1 cellular context compared by ENCODE assay signal in the genomic region with DNA sequence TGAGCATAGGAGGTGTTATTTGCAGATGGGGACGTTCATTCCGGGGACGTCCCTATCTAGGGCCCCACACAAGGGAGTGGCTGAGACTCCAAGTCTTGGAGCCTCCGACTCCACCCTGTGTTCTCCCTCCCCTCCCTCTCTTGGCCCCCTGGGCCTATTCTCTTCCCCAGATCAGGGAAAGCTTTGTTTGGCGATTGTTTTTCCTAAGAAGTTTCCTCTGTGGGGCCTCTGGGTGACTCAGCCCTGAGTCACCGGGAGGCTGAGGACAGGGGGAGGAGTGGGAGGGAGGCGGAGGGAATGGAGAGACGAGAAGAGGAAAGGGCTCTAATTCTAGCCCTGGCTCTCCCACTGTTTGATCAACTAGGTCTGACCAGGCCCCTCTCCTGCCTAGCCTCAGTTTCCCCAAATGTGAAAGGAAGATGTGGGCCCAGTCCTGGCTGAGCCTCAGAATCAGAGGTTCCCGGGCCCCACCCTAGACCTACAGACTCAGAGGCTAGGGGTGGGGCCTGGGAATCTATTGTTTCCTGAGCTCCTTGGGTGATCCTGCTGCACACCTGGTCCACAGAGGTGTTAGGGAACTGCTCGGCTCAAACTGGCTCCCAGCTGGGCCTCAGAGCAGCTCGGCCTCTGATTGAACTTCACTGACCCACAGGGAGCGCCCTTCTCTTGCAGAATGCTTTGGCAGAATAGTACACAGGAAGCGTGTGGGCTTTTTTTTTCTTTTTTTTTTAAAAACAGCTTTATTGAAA.
TF ChIP-seq lines count a peak whose summit lies in the region.

No MANE protein-coding gene starts in this region.

TF ChIP-seq in HepG2, 621 proteins besides CTCF, POLR2A, EP300 and RAD21 (continued from another document and continues in another):
- TF ChIP-seq, protein P1, sequence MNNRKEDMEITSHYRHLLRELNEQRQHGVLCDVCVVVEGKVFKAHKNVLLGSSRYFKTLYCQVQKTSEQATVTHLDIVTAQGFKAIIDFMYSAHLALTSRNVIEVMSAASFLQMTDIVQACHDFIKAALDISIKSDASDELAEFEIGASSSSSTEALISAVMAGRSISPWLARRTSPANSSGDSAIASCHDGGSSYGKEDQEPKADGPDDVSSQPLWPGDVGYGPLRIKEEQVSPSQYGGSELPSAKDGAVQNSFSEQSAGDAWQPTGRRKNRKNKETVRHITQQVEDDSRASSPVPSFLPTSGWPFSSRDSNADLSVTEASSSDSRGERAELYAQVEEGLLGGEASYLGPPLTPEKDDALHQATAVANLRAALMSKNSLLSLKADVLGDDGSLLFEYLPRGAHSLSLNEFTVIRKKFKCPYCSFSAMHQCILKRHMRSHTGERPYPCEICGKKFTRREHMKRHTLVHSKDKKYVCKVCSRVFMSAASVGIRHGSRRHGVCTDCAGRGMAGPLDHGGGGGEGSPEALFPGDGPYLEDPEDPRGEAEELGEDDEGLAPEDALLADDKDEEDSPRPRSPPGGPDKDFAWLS (CRISPR knock-in tag; IDR thresholded peaks at IDR 0.05; ENCODE audit: borderline replicate concordance) = no peak
- TF ChIP-seq, protein P2, sequence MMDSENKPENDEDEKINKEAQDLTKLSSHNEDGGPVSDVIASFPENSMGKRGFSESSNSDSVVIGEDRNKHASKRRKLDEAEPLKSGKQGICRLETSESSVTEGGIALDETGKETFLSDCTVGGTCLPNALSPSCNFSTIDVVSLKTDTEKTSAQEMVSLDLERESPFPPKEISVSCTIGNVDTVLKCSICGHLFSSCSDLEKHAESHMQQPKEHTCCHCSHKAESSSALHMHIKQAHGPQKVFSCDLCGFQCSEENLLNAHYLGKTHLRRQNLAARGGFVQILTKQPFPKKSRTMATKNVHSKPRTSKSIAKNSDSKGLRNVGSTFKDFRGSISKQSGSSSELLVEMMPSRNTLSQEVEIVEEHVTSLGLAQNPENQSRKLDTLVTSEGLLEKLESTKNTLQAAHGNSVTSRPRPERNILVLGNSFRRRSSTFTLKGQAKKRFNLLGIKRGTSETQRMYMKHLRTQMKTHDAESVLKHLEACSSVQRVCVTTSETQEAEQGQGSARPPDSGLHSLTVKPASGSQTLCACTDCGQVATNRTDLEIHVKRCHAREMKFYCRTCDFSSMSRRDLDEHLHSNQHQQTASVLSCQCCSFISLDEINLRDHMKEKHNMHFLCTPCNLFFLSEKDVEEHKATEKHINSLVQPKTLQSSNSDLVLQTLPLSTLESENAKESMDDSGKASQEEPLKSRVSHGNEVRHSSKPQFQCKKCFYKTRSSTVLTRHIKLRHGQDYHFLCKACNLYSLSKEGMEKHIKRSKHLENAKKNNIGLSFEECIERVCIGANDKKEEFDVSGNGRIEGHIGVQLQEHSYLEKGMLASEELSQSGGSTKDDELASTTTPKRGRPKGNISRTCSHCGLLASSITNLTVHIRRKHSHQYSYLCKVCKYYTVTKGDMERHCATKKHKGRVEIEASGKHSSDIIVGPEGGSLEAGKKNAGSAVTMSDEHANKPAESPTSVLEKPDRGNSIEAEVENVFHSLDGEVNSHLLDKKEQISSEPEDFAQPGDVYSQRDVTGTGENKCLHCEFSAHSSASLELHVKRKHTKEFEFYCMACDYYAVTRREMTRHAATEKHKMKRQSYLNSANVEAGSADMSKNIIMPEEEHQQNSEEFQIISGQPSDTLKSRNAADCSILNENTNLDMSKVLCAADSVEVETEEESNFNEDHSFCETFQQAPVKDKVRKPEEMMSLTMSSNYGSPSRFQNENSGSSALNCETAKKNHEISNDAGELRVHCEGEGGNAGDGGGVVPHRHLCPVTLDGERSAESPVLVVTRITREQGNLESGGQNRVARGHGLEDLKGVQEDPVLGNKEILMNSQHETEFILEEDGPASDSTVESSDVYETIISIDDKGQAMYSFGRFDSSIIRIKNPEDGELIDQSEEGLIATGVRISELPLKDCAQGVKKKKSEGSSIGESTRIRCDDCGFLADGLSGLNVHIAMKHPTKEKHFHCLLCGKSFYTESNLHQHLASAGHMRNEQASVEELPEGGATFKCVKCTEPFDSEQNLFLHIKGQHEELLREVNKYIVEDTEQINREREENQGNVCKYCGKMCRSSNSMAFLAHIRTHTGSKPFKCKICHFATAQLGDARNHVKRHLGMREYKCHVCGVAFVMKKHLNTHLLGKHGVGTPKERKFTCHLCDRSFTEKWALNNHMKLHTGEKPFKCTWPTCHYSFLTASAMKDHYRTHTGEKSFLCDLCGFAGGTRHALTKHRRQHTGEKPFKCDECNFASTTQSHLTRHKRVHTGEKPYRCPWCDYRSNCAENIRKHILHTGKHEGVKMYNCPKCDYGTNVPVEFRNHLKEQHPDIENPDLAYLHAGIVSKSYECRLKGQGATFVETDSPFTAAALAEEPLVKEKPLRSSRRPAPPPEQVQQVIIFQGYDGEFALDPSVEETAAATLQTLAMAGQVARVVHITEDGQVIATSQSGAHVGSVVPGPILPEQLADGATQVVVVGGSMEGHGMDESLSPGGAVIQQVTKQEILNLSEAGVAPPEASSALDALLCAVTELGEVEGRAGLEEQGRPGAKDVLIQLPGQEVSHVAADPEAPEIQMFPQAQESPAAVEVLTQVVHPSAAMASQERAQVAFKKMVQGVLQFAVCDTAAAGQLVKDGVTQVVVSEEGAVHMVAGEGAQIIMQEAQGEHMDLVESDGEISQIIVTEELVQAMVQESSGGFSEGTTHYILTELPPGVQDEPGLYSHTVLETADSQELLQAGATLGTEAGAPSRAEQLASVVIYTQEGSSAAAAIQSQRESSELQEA (CRISPR knock-in tag; IDR thresholded peaks at IDR 0.05; ENCODE audit: not compliant biosample characterization) = no peak
- TF ChIP-seq, protein P3, sequence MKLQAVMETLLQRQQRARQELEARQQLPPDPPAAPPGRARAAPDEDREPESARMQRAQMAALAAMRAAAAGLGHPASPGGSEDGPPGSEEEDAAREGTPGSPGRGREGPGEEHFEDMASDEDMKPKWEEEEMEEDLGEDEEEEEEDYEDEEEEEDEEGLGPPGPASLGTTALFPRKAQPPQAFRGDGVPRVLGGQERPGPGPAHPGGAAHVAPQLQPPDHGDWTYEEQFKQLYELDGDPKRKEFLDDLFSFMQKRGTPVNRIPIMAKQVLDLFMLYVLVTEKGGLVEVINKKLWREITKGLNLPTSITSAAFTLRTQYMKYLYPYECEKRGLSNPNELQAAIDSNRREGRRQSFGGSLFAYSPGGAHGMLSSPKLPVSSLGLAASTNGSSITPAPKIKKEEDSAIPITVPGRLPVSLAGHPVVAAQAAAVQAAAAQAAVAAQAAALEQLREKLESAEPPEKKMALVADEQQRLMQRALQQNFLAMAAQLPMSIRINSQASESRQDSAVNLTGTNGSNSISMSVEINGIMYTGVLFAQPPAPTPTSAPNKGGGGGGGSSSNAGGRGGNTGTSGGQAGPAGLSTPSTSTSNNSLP (IDR thresholded peaks at IDR 0.05; ENCODE audit: low read depth, low read length) = peak; percentile 10; the same call in 1 of the 2 replicates
- TF ChIP-seq POLR2AphosphoS2 (IDR thresholded peaks at IDR 0.05; ENCODE audit: low read depth, low read length) = no peak
- no peak for TF ChIP-seq ZNF547 (CRISPR knock-in tag; IDR thresholded peaks at IDR 0.05)
- no peak for TF ChIP-seq ZFP41 (CRISPR knock-in tag; IDR thresholded peaks at IDR 0.05; ENCODE audit: borderline replicate concordance)
- TF ChIP-seq, protein P4, sequence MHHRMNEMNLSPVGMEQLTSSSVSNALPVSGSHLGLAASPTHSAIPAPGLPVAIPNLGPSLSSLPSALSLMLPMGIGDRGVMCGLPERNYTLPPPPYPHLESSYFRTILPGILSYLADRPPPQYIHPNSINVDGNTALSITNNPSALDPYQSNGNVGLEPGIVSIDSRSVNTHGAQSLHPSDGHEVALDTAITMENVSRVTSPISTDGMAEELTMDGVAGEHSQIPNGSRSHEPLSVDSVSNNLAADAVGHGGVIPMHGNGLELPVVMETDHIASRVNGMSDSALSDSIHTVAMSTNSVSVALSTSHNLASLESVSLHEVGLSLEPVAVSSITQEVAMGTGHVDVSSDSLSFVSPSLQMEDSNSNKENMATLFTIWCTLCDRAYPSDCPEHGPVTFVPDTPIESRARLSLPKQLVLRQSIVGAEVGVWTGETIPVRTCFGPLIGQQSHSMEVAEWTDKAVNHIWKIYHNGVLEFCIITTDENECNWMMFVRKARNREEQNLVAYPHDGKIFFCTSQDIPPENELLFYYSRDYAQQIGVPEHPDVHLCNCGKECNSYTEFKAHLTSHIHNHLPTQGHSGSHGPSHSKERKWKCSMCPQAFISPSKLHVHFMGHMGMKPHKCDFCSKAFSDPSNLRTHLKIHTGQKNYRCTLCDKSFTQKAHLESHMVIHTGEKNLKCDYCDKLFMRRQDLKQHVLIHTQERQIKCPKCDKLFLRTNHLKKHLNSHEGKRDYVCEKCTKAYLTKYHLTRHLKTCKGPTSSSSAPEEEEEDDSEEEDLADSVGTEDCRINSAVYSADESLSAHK (CRISPR knock-in tag; IDR thresholded peaks at IDR 0.05; ENCODE audit: borderline replicate concordance) = no peak
- TF ChIP-seq ERF (CRISPR knock-in tag; IDR thresholded peaks at IDR 0.05) = no peak
- no peak for TF ChIP-seq NFRKB (IDR thresholded peaks at IDR 0.05)
- no peak for TF ChIP-seq ZNF496 (CRISPR knock-in tag; IDR thresholded peaks at IDR 0.05; ENCODE audit: insufficient replicate concordance)
- TF ChIP-seq, protein P5, sequence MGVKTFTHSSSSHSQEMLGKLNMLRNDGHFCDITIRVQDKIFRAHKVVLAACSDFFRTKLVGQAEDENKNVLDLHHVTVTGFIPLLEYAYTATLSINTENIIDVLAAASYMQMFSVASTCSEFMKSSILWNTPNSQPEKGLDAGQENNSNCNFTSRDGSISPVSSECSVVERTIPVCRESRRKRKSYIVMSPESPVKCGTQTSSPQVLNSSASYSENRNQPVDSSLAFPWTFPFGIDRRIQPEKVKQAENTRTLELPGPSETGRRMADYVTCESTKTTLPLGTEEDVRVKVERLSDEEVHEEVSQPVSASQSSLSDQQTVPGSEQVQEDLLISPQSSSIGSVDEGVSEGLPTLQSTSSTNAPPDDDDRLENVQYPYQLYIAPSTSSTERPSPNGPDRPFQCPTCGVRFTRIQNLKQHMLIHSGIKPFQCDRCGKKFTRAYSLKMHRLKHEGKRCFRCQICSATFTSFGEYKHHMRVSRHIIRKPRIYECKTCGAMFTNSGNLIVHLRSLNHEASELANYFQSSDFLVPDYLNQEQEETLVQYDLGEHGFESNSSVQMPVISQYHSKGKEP (CRISPR knock-in tag; IDR thresholded peaks at IDR 0.05) = no peak
- TF ChIP-seq ZKSCAN1 (IDR thresholded peaks at IDR 0.05; ENCODE audit: low read length) = no peak
- TF ChIP-seq FOSL2 (CRISPR knock-in tag; IDR thresholded peaks at IDR 0.05) = peak; percentile 99
- TF ChIP-seq, protein P6, sequence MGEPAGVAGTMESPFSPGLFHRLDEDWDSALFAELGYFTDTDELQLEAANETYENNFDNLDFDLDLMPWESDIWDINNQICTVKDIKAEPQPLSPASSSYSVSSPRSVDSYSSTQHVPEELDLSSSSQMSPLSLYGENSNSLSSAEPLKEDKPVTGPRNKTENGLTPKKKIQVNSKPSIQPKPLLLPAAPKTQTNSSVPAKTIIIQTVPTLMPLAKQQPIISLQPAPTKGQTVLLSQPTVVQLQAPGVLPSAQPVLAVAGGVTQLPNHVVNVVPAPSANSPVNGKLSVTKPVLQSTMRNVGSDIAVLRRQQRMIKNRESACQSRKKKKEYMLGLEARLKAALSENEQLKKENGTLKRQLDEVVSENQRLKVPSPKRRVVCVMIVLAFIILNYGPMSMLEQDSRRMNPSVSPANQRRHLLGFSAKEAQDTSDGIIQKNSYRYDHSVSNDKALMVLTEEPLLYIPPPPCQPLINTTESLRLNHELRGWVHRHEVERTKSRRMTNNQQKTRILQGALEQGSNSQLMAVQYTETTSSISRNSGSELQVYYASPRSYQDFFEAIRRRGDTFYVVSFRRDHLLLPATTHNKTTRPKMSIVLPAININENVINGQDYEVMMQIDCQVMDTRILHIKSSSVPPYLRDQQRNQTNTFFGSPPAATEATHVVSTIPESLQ (CRISPR knock-in tag; conservative IDR thresholded peaks at IDR 0.05) = no peak
- TF ChIP-seq ZNF792 (CRISPR knock-in tag; IDR thresholded peaks at IDR 0.05) = no peak
- peak; percentile 48 for TF ChIP-seq ZFY (CRISPR knock-in tag; IDR thresholded peaks at IDR 0.05)
- peak; percentile 59; the same call in 1 of the 2 replicates for TF ChIP-seq SALL1 (CRISPR knock-in tag; IDR thresholded peaks at IDR 0.05)
- TF ChIP-seq ZNF354B (CRISPR knock-in tag; IDR thresholded peaks at IDR 0.05) = no peak
- no peak for TF ChIP-seq ZNF713 (CRISPR knock-in tag; IDR thresholded peaks at IDR 0.05)
- no peak for TF ChIP-seq ZNF335 (CRISPR knock-in tag; IDR thresholded peaks at IDR 0.05)
- TF ChIP-seq PHF5A (CRISPR knock-in tag; IDR thresholded peaks at IDR 0.05; ENCODE audit: low read depth, unreplicated experiment) = no peak
- no peak for TF ChIP-seq SRSF1 (optimal IDR thresholded peaks at IDR 0.05; ENCODE audit: low read depth, low read length)
- TF ChIP-seq MAFK (conservative IDR thresholded peaks at IDR 0.05 in 1 of 2, IDR thresholded peaks at IDR 0.05 in 1 of 2; ENCODE audit: low read length in 2 of 2) = peak; percentile 8 to 53; a peak in 2 of 4 replicates
- 0 out of 2 replicates have a peak, but pooled peaks have one; percentile 1 for TF ChIP-seq HNF4G (IDR thresholded peaks at IDR 0.05; ENCODE audit: borderline replicate concordance, low read depth, low read length)
- TF ChIP-seq HNF4G (CRISPR knock-in tag; IDR thresholded peaks at IDR 0.05; ENCODE audit: borderline replicate concordance, low read depth) = no peak
- TF ChIP-seq NAIF1 (CRISPR knock-in tag; IDR thresholded peaks at IDR 0.05; ENCODE audit: borderline replicate concordance) = 0 out of 2 replicates have a peak, but pooled peaks have one; percentile 56
- TF ChIP-seq IRF2 (CRISPR knock-in tag; IDR thresholded peaks at IDR 0.05) = 0 out of 2 replicates have a peak, but pooled peaks have one; percentile 52
- no peak for TF ChIP-seq ZNF224 (CRISPR knock-in tag; IDR thresholded peaks at IDR 0.05)
- no peak for TF ChIP-seq SMARCE1 (IDR thresholded peaks at IDR 0.05; ENCODE audit: borderline replicate concordance)
- TF ChIP-seq STAT5B (CRISPR knock-in tag; IDR thresholded peaks at IDR 0.05) = no peak
- TF ChIP-seq SPEN (CRISPR knock-in tag; IDR thresholded peaks at IDR 0.05; ENCODE audit: low read depth) = no peak; the same call in 1 of the 2 replicates
- peak; percentile 78 for TF ChIP-seq RXRB (CRISPR knock-in tag; IDR thresholded peaks at IDR 0.05; ENCODE audit: borderline replicate concordance)
- no peak for TF ChIP-seq NR1H2 (CRISPR knock-in tag; IDR thresholded peaks at IDR 0.05; ENCODE audit: borderline replicate concordance, low read depth)
- TF ChIP-seq NFE2L1 (CRISPR knock-in tag; IDR thresholded peaks at IDR 0.05; ENCODE audit: borderline replicate concordance) = no peak
- TF ChIP-seq YEATS4 (CRISPR knock-in tag; IDR thresholded peaks at IDR 0.05; ENCODE audit: borderline replicate concordance) = 0 out of 2 replicates have a peak, but pooled peaks have one; percentile 6
- TF ChIP-seq, protein P7, sequence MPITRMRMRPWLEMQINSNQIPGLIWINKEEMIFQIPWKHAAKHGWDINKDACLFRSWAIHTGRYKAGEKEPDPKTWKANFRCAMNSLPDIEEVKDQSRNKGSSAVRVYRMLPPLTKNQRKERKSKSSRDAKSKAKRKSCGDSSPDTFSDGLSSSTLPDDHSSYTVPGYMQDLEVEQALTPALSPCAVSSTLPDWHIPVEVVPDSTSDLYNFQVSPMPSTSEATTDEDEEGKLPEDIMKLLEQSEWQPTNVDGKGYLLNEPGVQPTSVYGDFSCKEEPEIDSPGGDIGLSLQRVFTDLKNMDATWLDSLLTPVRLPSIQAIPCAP (CRISPR knock-in tag; IDR thresholded peaks at IDR 0.05; ENCODE audit: low read depth) = no peak
- TF ChIP-seq FOXO1 (CRISPR knock-in tag; IDR thresholded peaks at IDR 0.05) = peak; percentile 50; the same call in 1 of the 2 replicates
